In genomic region chr5:77935516-77936364, GRCh38 we compare ENCODE assay signal across 10 cellular contexts.
A peak's percentile ranks its signal among the peaks of the same experiment; 100 is the strongest.
DNase-seq lines count a peak whose midpoint lies in the region; ATAC-seq, FAIRE-seq and TF ChIP-seq lines count a peak whose summit lies in the region.
"Had no signal": no experiment of that assay in that cellular context is flagged by ENCODE, and none has a peak within 500 bp of the region (broad histone marks: within the 10 kb centered on the region; RNA-seq: fewer than 3 reads in every experiment).

No MANE protein-coding gene starts in this region.

- ATAC-seq in HG03439 (IDR thresholded peaks at IDR 0.05; ENCODE audit: unreplicated experiment) = peak; percentile 63
- peak; percentile 42 for ATAC-seq in stimulated activated memory B cell treated with anti-CD40 and anti-IgM and Interleukin-4, amounts not matched to agents 10 μg/mL and 1 μg/mL and 100 μg/mL, for 72 hours

- peaks cover 5% of the 10 kb centered on the region for H3K9me3 Mint-ChIP-seq in stimulated activated memory B cell treated with anti-CD40 and anti-IgM and Interleukin-4, amounts not matched to agents 10 μg/mL and 1 μg/mL and 100 μg/mL, for 72 hours

- H3K27ac ChIP-seq in dorsolateral prefrontal cortex = peak overlapping the region in 1 of 59 donors; percentile 19
- H3K27ac ChIP-seq: BLaER1, VCaP had no signal

- intact Hi-C loops in dorsolateral prefrontal cortex (cut with DNase I) = no loop called here

- H3K27me3 Mint-ChIP-seq in stimulated activated memory B cell treated with anti-CD40 and anti-IgM and Interleukin-4, amounts not matched to agents 10 μg/mL and 1 μg/mL and 100 μg/mL, for 72 hours = no peaks in the 10 kb centered on the region

- no peaks in the 10 kb centered on the region for H3K36me3 Mint-ChIP-seq in stimulated activated memory B cell treated with anti-CD40 and anti-IgM and Interleukin-4, amounts not matched to agents 10 μg/mL and 1 μg/mL and 100 μg/mL, for 72 hours

- TF ChIP-seq CTCF in dorsolateral prefrontal cortex (IDR thresholded peaks at IDR 0.05 in 54 of 56, conservative IDR thresholded peaks at IDR 0.05 in 2 of 56; ENCODE audit: low read depth in 1 of 56, partially characterized antibody in 56 of 56) = no peak

- peaks cover 0 to 13% (median 0%) of the 10 kb centered on the region in 45 donors for H3K27me3 ChIP-seq in dorsolateral prefrontal cortex
- H3K27me3 ChIP-seq: BLaER1 had no signal

- no peak overlapping the region for H3K4me3 ChIP-seq in dorsolateral prefrontal cortex
- H3K4me3 ChIP-seq: BLaER1 had no signal

- H3K4me3 Mint-ChIP-seq in stimulated activated memory B cell treated with anti-CD40 and anti-IgM and Interleukin-4, amounts not matched to agents 10 μg/mL and 1 μg/mL and 100 μg/mL, for 72 hours = no peak overlapping the region

- peaks cover 33% of the 10 kb centered on the region for H3K4me1 Mint-ChIP-seq in stimulated activated memory B cell treated with anti-CD40 and anti-IgM and Interleukin-4, amounts not matched to agents 10 μg/mL and 1 μg/mL and 100 μg/mL, for 72 hours

- no peak for FAIRE-seq in H54 (lab: Jason Lieb, UNC)

- no peak for TF ChIP-seq POLR2A in H54 (IDR thresholded peaks at IDR 0.05; ENCODE audit: low read depth, low read length)

- peak overlapping the region; percentile 9 for H3K27ac Mint-ChIP-seq in stimulated activated memory B cell treated with anti-CD40 and anti-IgM and Interleukin-4, amounts not matched to agents 10 μg/mL and 1 μg/mL and 100 μg/mL, for 72 hours

- DNase-seq in activated T-cell treated with anti-CD3 and anti-CD28 coated beads, Interleukin-2, amount 50 U/mL, for 1 hour = peak; percentile 20
- no peak for DNase-seq in activated T-cell treated with anti-CD3 and anti-CD28 coated beads for 4 hours
- DNase-seq in activated CD4-positive, alpha-beta T cell treated with anti-CD3 and anti-CD28 coated beads for 48 hours = peak; percentile 31
- no peak for DNase-seq in H54 (ENCODE audit: insufficient read length, low spot score)
- DNase-seq in T-helper 9 cell = no peak
- DNase-seq in dorsolateral prefrontal cortex = no peak

Comparison
In these comparisons a context has a peak if more than half of its experiments do, and no peak if none do; other contexts are left out.
1. DNase-seq: peak in activated T-cell treated with anti-CD3 and anti-CD28 coated beads, Interleukin-2, amount 50 U/mL, for 1 hour (single experiment) and activated CD4-positive, alpha-beta T cell treated with anti-CD3 and anti-CD28 coated beads for 48 hours (single experiment); none in activated T-cell treated with anti-CD3 and anti-CD28 coated beads for 4 hours (single experiment), H54 (single experiment), T-helper 9 cell (single experiment) and dorsolateral prefrontal cortex (0 of 10).